ENCODE assay signal across 17 cellular contexts in genomic region chr5:14794600-14795230, GRCh38.
A peak's percentile ranks its signal among the peaks of the same experiment; 100 is the strongest.
DNase-seq lines count a peak whose midpoint lies in the region; ATAC-seq and TF ChIP-seq lines count a peak whose summit lies in the region.
"Had no signal": no experiment of that assay in that cellular context is flagged by ENCODE, and none has a peak within 500 bp of the region (broad histone marks: within the 10 kb centered on the region; RNA-seq: fewer than 3 reads in every experiment).

No MANE protein-coding gene starts in this region.

- H3K4me3 ChIP-seq in thymus (ENCODE audit: low read length) = no peak overlapping the region

- no peaks in the 10 kb centered on the region for H3K27me3 ChIP-seq in thymus (ENCODE audit: control insufficient read depth, insufficient read depth)

- WGBS in thymus = 53% methylated on average over 4 of the region's 4 CpGs

- intact Hi-C loops in left ventricle myocardium superior (cut with micrococcal nuclease) (no loop called here), left cardiac atrium (cut with DNase I) (no loop called here)

- DNase-seq in left ventricle myocardium superior (no peak), left cardiac atrium (no peak), midbrain (lab: John Stamatoyannopoulos, UW) (peak; percentile 24), activated gamma-delta T cell treated with Interleukin-2 at 50 U/mL for 16 hours (no peak)
- DNase-seq: CD4-positive, alpha-beta memory T cell; DND-41; GOT3; MV-4-11; NCI-H1436; NCI-H2029; NCI-H510A treated with DMSO at 0.1 percent for 48 hours; SHP77; SK-N-SH had no signal

- H3K9me3 ChIP-seq in thymus (ENCODE audit: control insufficient read depth) = no peaks in the 10 kb centered on the region
- H3K9me3 ChIP-seq: SK-N-SH had no signal

- ATAC-seq in left ventricle myocardium superior (peak; percentile 50), left cardiac atrium (no peak), GM19455 (IDR thresholded peaks at IDR 0.05; ENCODE audit: unreplicated experiment) (no peak), GM21447 (IDR thresholded peaks at IDR 0.05; ENCODE audit: unreplicated experiment) (no peak)

- peaks cover 9% of the 10 kb centered on the region for H3K4me1 ChIP-seq in thymus (ENCODE audit: control insufficient read depth, insufficient read depth, low read length)

- no peak for TF ChIP-seq CTCF in VCaP (conservative IDR thresholded peaks at IDR 0.05)

- H3K36me3 ChIP-seq in thymus (ENCODE audit: control insufficient read depth, insufficient read depth) = no peaks in the 10 kb centered on the region

- H3K27ac ChIP-seq in VCaP (peak overlapping the region; percentile 31; the same call in 1 of the 2 replicates), thymus (ENCODE audit: low read depth) (peak overlapping the region; percentile 56)
